In genomic region chr4:5995901-5996623, GRCh38 we compare ENCODE assay signal across 24 cellular contexts. TPM values are rescaled to one million over a fixed set of nuclear protein-coding genes. Genes with fewer than 3 reads are reported as not detected.
DNase-seq lines count a peak whose midpoint lies in the region; ATAC-seq and TF ChIP-seq lines count a peak whose summit lies in the region.
"Had no signal": no experiment of that assay in that cellular context is flagged by ENCODE, and none has a peak within 500 bp of the region (broad histone marks: within the 10 kb centered on the region; RNA-seq: fewer than 3 reads in every experiment).

No MANE protein-coding gene starts in this region.

- no peaks in the 10 kb centered on the region for H3K79me2 ChIP-seq in smooth muscle cell (ENCODE audit: low read depth)

- H3K4me3 ChIP-seq in endodermal cell (ENCODE audit: low read length) (no peak overlapping the region), smooth muscle cell (no peak overlapping the region)
- H3K4me3 ChIP-seq: left ventricle myocardium inferior, skin epidermis, transverse colon had no signal

- peak; percentile 28 for DNase-seq in natural killer cell treated with Interleukin-12 subunit alpha and Interleukin-12 subunit beta and Interleukin-15 and Interleukin-18, amount 100 ng/mL, for 72 hours (ENCODE audit: low spot score)
- DNase-seq in natural killer cell (no peak), endodermal cell (peak; percentile 42), T-cell (no peak), smooth muscle cell (lab: John Stamatoyannopoulos, UW; ENCODE audit: unreplicated experiment) (no peak)
- no peak for DNase-seq in activated naive CD4-positive, alpha-beta T cell treated with Interleukin-2 at 50 U/mL for 16 hours
- DNase-seq: activated effector memory CD4-positive, alpha-beta T cell treated with Interleukin-2 at 50 U/mL for 16 hours; brain microvascular endothelial cell; left ventricle myocardium inferior; MV-4-11; NCI-H187 treated with DMSO at 0.1 percent for 48 hours; NCI-H524 treated with DMSO at 0.1 percent for 48 hours; SK-N-SH; stimulated activated CD4-positive, alpha-beta T cell treated with anti-CD3 and anti-CD28 coated beads, Interleukin-2, amount 100 ng/mL, for 48 hours; transverse colon had no signal

- peaks cover 6 to 14% of the 10 kb centered on the region in 2 donors for H3K4me1 Mint-ChIP-seq in natural killer cell treated with Interleukin-12 subunit alpha and Interleukin-12 subunit beta and Interleukin-15 and Interleukin-18, amount 100 ng/mL, for 72 hours (ENCODE audit: low read depth in 2 of 2)
- peaks cover 0 to 5% of the 10 kb centered on the region in 2 donors for H3K4me1 Mint-ChIP-seq in natural killer cell
- no peaks in the 10 kb centered on the region for H3K4me1 Mint-ChIP-seq in endodermal cell
- H3K4me1 Mint-ChIP-seq in T-cell, result peaks cover 0 to 4% (median 0%) of the 10 kb centered on the region in 3 donors

- H3K4me2 ChIP-seq in smooth muscle cell, result no peak overlapping the region
- H3K4me2 ChIP-seq: SK-N-SH had no signal

- WGBS in endodermal cell (ENCODE audit: insufficient coverage in 1 of 2, insufficient read length in 1 of 2), 2 experiments, result 87% methylated on average over 10 to 19 of the region's 19 CpGs
- WGBS in smooth muscle cell (ENCODE audit: low lambda C conversion rate), result 85% methylated on average over 14 of the region's 19 CpGs

- no peaks in the 10 kb centered on the region for H3K36me3 ChIP-seq in endodermal cell (ENCODE audit: control insufficient read depth, insufficient read depth, low read length)
- H3K36me3 ChIP-seq in smooth muscle cell (ENCODE audit: low read depth), result no peaks in the 10 kb centered on the region
- H3K36me3 ChIP-seq: brain microvascular endothelial cell, left ventricle myocardium inferior, transverse colon had no signal

- H3K27me3 Mint-ChIP-seq in natural killer cell treated with Interleukin-12 subunit alpha and Interleukin-12 subunit beta and Interleukin-15 and Interleukin-18, amount 100 ng/mL, for 72 hours, result peaks cover 0 to 5% of the 10 kb centered on the region in 2 donors
- no peaks in the 10 kb centered on the region for H3K27me3 Mint-ChIP-seq in natural killer cell (ENCODE audit: low read depth in 2 of 2)
- peaks cover 4% of the 10 kb centered on the region for H3K27me3 Mint-ChIP-seq in endodermal cell (ENCODE audit: insufficient read depth)
- H3K27me3 Mint-ChIP-seq in T-cell, result peaks cover 9 to 14% of the 10 kb centered on the region in 2 donors

- peak overlapping the region; percentile 49 for H3K4me3 Mint-ChIP-seq in natural killer cell treated with Interleukin-12 subunit alpha and Interleukin-12 subunit beta and Interleukin-15 and Interleukin-18, amount 100 ng/mL, for 72 hours
- H3K4me3 Mint-ChIP-seq in natural killer cell, result no peak overlapping the region
- no peak overlapping the region for H3K4me3 Mint-ChIP-seq in endodermal cell
- no peak overlapping the region for H3K4me3 Mint-ChIP-seq in T-cell
- H3K4me3 Mint-ChIP-seq: IgD-negative memory B cell; neural crest cell; stimulated activated naive CD8-positive, alpha-beta T cell treated with anti-CD3 and anti-CD28 coated beads, Interleukin-15, Interleukin-2, amounts not matched to agents 100 ng/mL and 50 ng/mL, for 24 hours had no signal

- POLR2A ChIA-PET in T-cell (lab: Charles Lee), result no interaction called here

- H3K36me3 Mint-ChIP-seq in natural killer cell treated with Interleukin-12 subunit alpha and Interleukin-12 subunit beta and Interleukin-15 and Interleukin-18, amount 100 ng/mL, for 72 hours, result no peaks in the 10 kb centered on the region
- H3K36me3 Mint-ChIP-seq in natural killer cell (no peaks in the 10 kb centered on the region), endodermal cell (ENCODE audit: low read depth) (no peaks in the 10 kb centered on the region), T-cell (peaks cover under 1% of the 10 kb centered on the region)
- H3K36me3 Mint-ChIP-seq: IgD-negative memory B cell had no signal

- H3K4me1 ChIP-seq in endodermal cell (ENCODE audit: control insufficient read depth, insufficient read depth, low read length) (no peaks in the 10 kb centered on the region), smooth muscle cell (ENCODE audit: low read depth) (no peaks in the 10 kb centered on the region)
- H3K4me1 ChIP-seq: left ventricle myocardium inferior, transverse colon had no signal

- no peaks in the 10 kb centered on the region for H3K9me3 ChIP-seq in endodermal cell (ENCODE audit: control insufficient read depth, low read length)
- H3K9me3 ChIP-seq in smooth muscle cell (replicated peaks; ENCODE audit: low read depth), result no peaks in the 10 kb centered on the region
- H3K9me3 ChIP-seq: left ventricle myocardium inferior, SK-N-SH, transverse colon had no signal

- H2AFZ ChIP-seq in smooth muscle cell (ENCODE audit: low read depth), result no peak overlapping the region

- peak; percentile 51 to 80 for ATAC-seq in natural killer cell treated with Interleukin-12 subunit alpha and Interleukin-12 subunit beta and Interleukin-15 and Interleukin-18, amount 100 ng/mL, for 72 hours
- no peak for ATAC-seq in natural killer cell
- peak; percentile 41 for ATAC-seq in HG02852 (IDR thresholded peaks at IDR 0.05; ENCODE audit: unreplicated experiment)
- no peak for ATAC-seq in T-cell (replicated peaks in 1 of 4)
- ATAC-seq: activated CD4-positive, CD25-positive, alpha-beta regulatory T cell treated with anti-CD3 and anti-CD28 coated beads, Interleukin-2, amount 50 U/mL, for 24 hours had no signal

- H3K27me3 ChIP-seq in endodermal cell (ENCODE audit: control insufficient read depth, insufficient read depth, low read length, poor library complexity, severe bottlenecking) (no peaks in the 10 kb centered on the region), smooth muscle cell (ENCODE audit: low read depth) (peaks cover 8% of the 10 kb centered on the region)
- H3K27me3 ChIP-seq: brain microvascular endothelial cell had no signal

- no peak overlapping the region for H3K27ac ChIP-seq in endodermal cell (ENCODE audit: low read depth, low read length)
- H3K27ac ChIP-seq in smooth muscle cell (ENCODE audit: low read depth), result no peak overlapping the region
- H3K27ac ChIP-seq: brain microvascular endothelial cell, left ventricle myocardium inferior, RWPE1, skin epidermis, transverse colon had no signal

- intact Hi-C loops in natural killer cell (cut with micrococcal nuclease), result no loop called here

- H3K9ac ChIP-seq in endodermal cell (ENCODE audit: extremely low read depth, low read length, poor library complexity, severe bottlenecking) (no peak overlapping the region), smooth muscle cell (ENCODE audit: low read depth) (no peak overlapping the region)
- H3K9ac ChIP-seq: SK-N-SH had no signal

- H3F3A ChIP-seq in smooth muscle cell (ENCODE audit: low read depth), result no peaks in the 10 kb centered on the region

- CTCF ChIA-PET in T-cell (lab: Charles Lee), result no interaction called here

- no peaks in the 10 kb centered on the region for H3K9me3 Mint-ChIP-seq in natural killer cell treated with Interleukin-12 subunit alpha and Interleukin-12 subunit beta and Interleukin-15 and Interleukin-18, amount 100 ng/mL, for 72 hours
- no peaks in the 10 kb centered on the region for H3K9me3 Mint-ChIP-seq in natural killer cell
- no peaks in the 10 kb centered on the region for H3K9me3 Mint-ChIP-seq in endodermal cell
- H3K9me3 Mint-ChIP-seq in T-cell, result no peaks in the 10 kb centered on the region
- H3K9me3 Mint-ChIP-seq: neural crest cell; stimulated activated naive CD8-positive, alpha-beta T cell treated with anti-CD3 and anti-CD28 coated beads, Interleukin-15, Interleukin-2, amounts not matched to agents 100 ng/mL and 50 ng/mL, for 24 hours had no signal

- TF ChIP-seq CTCF in natural killer cell (IDR thresholded peaks at IDR 0.05) (no peak), endodermal cell (conservative IDR thresholded peaks at IDR 0.05) (no peak), smooth muscle cell (IDR thresholded peaks at IDR 0.05; ENCODE audit: borderline replicate concordance, insufficient read depth, poor library complexity, severe bottlenecking) (no peak)

- H4K20me1 ChIP-seq in smooth muscle cell (ENCODE audit: low read depth), result no peaks in the 10 kb centered on the region

- no peak overlapping the region for H3K27ac Mint-ChIP-seq in natural killer cell treated with Interleukin-12 subunit alpha and Interleukin-12 subunit beta and Interleukin-15 and Interleukin-18, amount 100 ng/mL, for 72 hours
- H3K27ac Mint-ChIP-seq in natural killer cell (no peak overlapping the region), endodermal cell (no peak overlapping the region), T-cell (no peak overlapping the region)
- H3K27ac Mint-ChIP-seq: IgD-negative memory B cell; progenitor cell of endocrine pancreas; stimulated activated naive CD8-positive, alpha-beta T cell treated with anti-CD3 and anti-CD28 coated beads, Interleukin-15, Interleukin-2, amounts not matched to agents 100 ng/mL and 50 ng/mL, for 24 hours had no signal

RNA-seq across cellular contexts. Expression of gene C4orf50, which starts 22.2 kb away (rescaled TPM):
- total RNA-seq in natural killer cell treated with Interleukin-12 subunit alpha and Interleukin-12 subunit beta and Interleukin-15 and Interleukin-18, amount 100 ng/mL, for 72 hours, result 1 to 10 TPM in 1 of 2 donors, under 1 TPM in 1; 0.81 to 6.9 TPM
- total RNA-seq in natural killer cell (1 to 10 TPM in 2 of 3 donors, under 1 TPM in 1; 0.63 to 2.7 (median 1.8) TPM), endodermal cell (1 to 10 TPM in 1 of 2 donors, under 1 TPM in 1; 0.84 to 1.6 TPM), T-cell (1 to 10 TPM in 1 of 5 donors, under 1 TPM in 4; 0.28 to 3.0 (median 0.54) TPM), smooth muscle cell (0.04 TPM in 1 of 2 replicates, not detected in the other)
- 0.11 TPM for polyA plus RNA-seq in endodermal cell (2013, experiment 1 of 2)
- polyA plus RNA-seq in endodermal cell (2013, experiment 2 of 2), result 0.17 TPM
- polyA plus RNA-seq in smooth muscle cell, result not detected in 2 replicates
- total RNA-seq: fibroblast of lung, left ventricle myocardium inferior had no signal
- polyA plus RNA-seq: fibroblast of lung, IgD-negative memory B cell had no signal

Comparison
In these comparisons a context has a peak if more than half of its experiments do, and no peak if none do; other contexts are left out.
1. ATAC-seq: peak in natural killer cell treated with Interleukin-12 subunit alpha and Interleukin-12 subunit beta and Interleukin-15 and Interleukin-18, amount 100 ng/mL, for 72 hours (2 of 2) and HG02852 (single experiment); none in natural killer cell (0 of 3) and T-cell (0 of 4).
2. DNase-seq: peak in natural killer cell treated with Interleukin-12 subunit alpha and Interleukin-12 subunit beta and Interleukin-15 and Interleukin-18, amount 100 ng/mL, for 72 hours (single experiment) and endodermal cell (single experiment); none in natural killer cell (single experiment), T-cell (0 of 34), activated naive CD4-positive, alpha-beta T cell treated with Interleukin-2 at 50 U/mL for 16 hours (single experiment) and smooth muscle cell (single experiment).